ENCODE assay signal across 26 cellular contexts in genomic region chr11:119717839-119718534, GRCh38. TPM values are rescaled to one million over a fixed set of nuclear protein-coding genes. Genes with fewer than 3 reads are reported as not detected.
DNase-seq lines count a peak whose midpoint lies in the region; TF ChIP-seq lines count a peak whose summit lies in the region.
"Had no signal": no experiment of that assay in that cellular context is flagged by ENCODE, and none has a peak within 500 bp of the region (broad histone marks: within the 10 kb centered on the region; RNA-seq: fewer than 3 reads in every experiment).

No MANE protein-coding gene starts in this region.

- peaks cover 97% of the 10 kb centered on the region for H4K20me1 ChIP-seq in smooth muscle cell (ENCODE audit: low read depth)

- H3K27ac ChIP-seq in smooth muscle cell (ENCODE audit: low read depth), result no peak overlapping the region
- H3K27ac ChIP-seq: 22Rv1, pancreas, stomach, tibial nerve had no signal

- H3K4me1 Mint-ChIP-seq in nephron progenitor cell, result peaks cover 97% of the 10 kb centered on the region
- H3K4me1 Mint-ChIP-seq: activated CD4-positive, alpha-beta T cell treated with anti-CD3 and anti-CD28 coated beads for 36 hours had no signal

- no peak overlapping the region for H3K9ac ChIP-seq in smooth muscle cell (ENCODE audit: low read depth)

- no peaks in the 10 kb centered on the region for H3K9me3 ChIP-seq in smooth muscle cell (replicated peaks; ENCODE audit: low read depth)
- H3K9me3 ChIP-seq: pancreas, stomach, tibial nerve had no signal

- 83% methylated on average over 14 of the region's 14 CpGs for WGBS in smooth muscle cell (ENCODE audit: low lambda C conversion rate)

- TF ChIP-seq CTCF in astrocyte of the spinal cord (IDR thresholded peaks at IDR 0.05; ENCODE audit: low read depth, low read length) (no peak), nephron progenitor cell (IDR thresholded peaks at IDR 0.05) (no peak), smooth muscle cell (IDR thresholded peaks at IDR 0.05; ENCODE audit: borderline replicate concordance, insufficient read depth, poor library complexity, severe bottlenecking) (no peak)

- H3K27ac Mint-ChIP-seq in nephron progenitor cell, result peak overlapping the region; percentile 92
- H3K27ac Mint-ChIP-seq: activated CD4-positive, alpha-beta T cell treated with anti-CD3 and anti-CD28 coated beads for 36 hours; activated T-cell treated with anti-CD3 and anti-CD28 coated beads, Interleukin-2, amount 50 U/mL, for 24 hours; CD8-positive, alpha-beta T cell; T-helper 17 cell had no signal

- H3F3A ChIP-seq in smooth muscle cell (ENCODE audit: low read depth), result no peaks in the 10 kb centered on the region

- H3K27me3 Mint-ChIP-seq in nephron progenitor cell (ENCODE audit: low read depth, poor library complexity), result no peaks in the 10 kb centered on the region
- H3K27me3 Mint-ChIP-seq: activated CD4-positive, alpha-beta T cell treated with anti-CD3 and anti-CD28 coated beads for 36 hours had no signal

- H3K79me2 ChIP-seq in smooth muscle cell (ENCODE audit: low read depth), result no peaks in the 10 kb centered on the region

- H3K9me3 Mint-ChIP-seq in nephron progenitor cell, result no peaks in the 10 kb centered on the region
- H3K9me3 Mint-ChIP-seq: activated T-cell treated with anti-CD3 and anti-CD28 coated beads, Interleukin-2, amount 50 U/mL, for 24 hours; CD8-positive, alpha-beta T cell had no signal

- peak overlapping the region; percentile 34 for H3K4me3 Mint-ChIP-seq in nephron progenitor cell
- H3K4me3 Mint-ChIP-seq: activated CD4-positive, alpha-beta T cell treated with anti-CD3 and anti-CD28 coated beads for 36 hours; activated T-cell treated with anti-CD3 and anti-CD28 coated beads, Interleukin-2, amount 50 U/mL, for 24 hours; CD8-positive, alpha-beta T cell; T-helper 17 cell had no signal

- no peaks in the 10 kb centered on the region for H3K27me3 ChIP-seq in smooth muscle cell (ENCODE audit: low read depth)
- H3K27me3 ChIP-seq: pancreas, stomach, tibial nerve had no signal

- no peak overlapping the region for H3K4me2 ChIP-seq in smooth muscle cell

- H3K4me3 ChIP-seq in astrocyte of the spinal cord (ENCODE audit: low read depth, low read length) (no peak overlapping the region), smooth muscle cell (no peak overlapping the region)
- H3K4me3 ChIP-seq: pancreas, stomach, tibial nerve had no signal

- no peak overlapping the region for H2AFZ ChIP-seq in smooth muscle cell (ENCODE audit: low read depth)

- H3K36me3 ChIP-seq in smooth muscle cell (ENCODE audit: low read depth), result no peaks in the 10 kb centered on the region
- H3K36me3 ChIP-seq: pancreas, stomach, tibial nerve had no signal

- in situ Hi-C loops in astrocyte of the spinal cord (cut with HindIII; ENCODE audit: low sequenced_read_pairs), result no loop called here

- no peaks in the 10 kb centered on the region for H3K36me3 Mint-ChIP-seq in nephron progenitor cell (ENCODE audit: low read depth)
- H3K36me3 Mint-ChIP-seq: CD8-positive, alpha-beta T cell had no signal

- peaks cover 41% of the 10 kb centered on the region for H3K4me1 ChIP-seq in smooth muscle cell (ENCODE audit: low read depth)

- DNase-seq in DMS 273 (lab: John Stamatoyannopoulos, UW; ENCODE audit: unreplicated experiment) (peak; percentile 48), DMS 273 treated with DMSO at 0.1 percent for 48 hours (lab: John Stamatoyannopoulos, UW) (no peak), ELF-1 (ENCODE audit: low read depth, low spot score) (peak; percentile 78), astrocyte of the spinal cord (ENCODE audit: low read depth, low spot score) (peak; percentile 53), nephron progenitor cell (peak; percentile 53), cerebellar cortex (ENCODE audit: low spot score) (no peak), smooth muscle cell (lab: John Stamatoyannopoulos, UW; ENCODE audit: unreplicated experiment) (no peak)
- DNase-seq in stimulated activated CD4-positive, alpha-beta T cell treated with anti-CD3 and anti-CD28 coated beads, Interleukin-12 subunit alpha, Interleukin-12 subunit beta, amount 100 ng/mL, for 4 hours, result no peak
- DNase-seq: activated CD4-positive, alpha-beta T cell treated with anti-CD3 and anti-CD28 coated beads for 36 hours; activated CD8-positive, alpha-beta memory T cell treated with anti-CD3 and anti-CD28 coated beads for 24 hours; activated T-cell treated with anti-CD3 and anti-CD28 coated beads, Interleukin-2, amount 50 U/mL, for 24 hours; CD8-positive, alpha-beta T cell; DMS53; GDM1; glutamatergic neuron; IMR-90; kidney glomerular epithelial cell; mesenchymal stem cell; NCI-H1092 treated with DMSO at 0.1 percent for 48 hours; NCI-H2029; NCI-H510A; pancreas; stomach; T-helper 17 cell had no signal

RNA-seq across cellular contexts. Expression of gene NECTIN1, which starts 11.0 kb away (rescaled TPM):
- total RNA-seq in smooth muscle cell, result 9.1 and 10.1 TPM in 2 replicates
- polyA plus RNA-seq in smooth muscle cell, result 4.9 and 7.1 TPM in 2 replicates

Comparison
In these comparisons a context has a peak if more than half of its experiments do, and no peak if none do; other contexts are left out.
1. DNase-seq: peak in DMS 273 (single experiment), ELF-1 (single experiment), astrocyte of the spinal cord (single experiment) and nephron progenitor cell (single experiment); none in DMS 273 treated with DMSO at 0.1 percent for 48 hours (single experiment), stimulated activated CD4-positive, alpha-beta T cell treated with anti-CD3 and anti-CD28 coated beads, Interleukin-12 subunit alpha, Interleukin-12 subunit beta, amount 100 ng/mL, for 4 hours (single experiment), cerebellar cortex (single experiment) and smooth muscle cell (single experiment).